8 cellular contexts compared by ENCODE assay signal in the genomic region with DNA sequence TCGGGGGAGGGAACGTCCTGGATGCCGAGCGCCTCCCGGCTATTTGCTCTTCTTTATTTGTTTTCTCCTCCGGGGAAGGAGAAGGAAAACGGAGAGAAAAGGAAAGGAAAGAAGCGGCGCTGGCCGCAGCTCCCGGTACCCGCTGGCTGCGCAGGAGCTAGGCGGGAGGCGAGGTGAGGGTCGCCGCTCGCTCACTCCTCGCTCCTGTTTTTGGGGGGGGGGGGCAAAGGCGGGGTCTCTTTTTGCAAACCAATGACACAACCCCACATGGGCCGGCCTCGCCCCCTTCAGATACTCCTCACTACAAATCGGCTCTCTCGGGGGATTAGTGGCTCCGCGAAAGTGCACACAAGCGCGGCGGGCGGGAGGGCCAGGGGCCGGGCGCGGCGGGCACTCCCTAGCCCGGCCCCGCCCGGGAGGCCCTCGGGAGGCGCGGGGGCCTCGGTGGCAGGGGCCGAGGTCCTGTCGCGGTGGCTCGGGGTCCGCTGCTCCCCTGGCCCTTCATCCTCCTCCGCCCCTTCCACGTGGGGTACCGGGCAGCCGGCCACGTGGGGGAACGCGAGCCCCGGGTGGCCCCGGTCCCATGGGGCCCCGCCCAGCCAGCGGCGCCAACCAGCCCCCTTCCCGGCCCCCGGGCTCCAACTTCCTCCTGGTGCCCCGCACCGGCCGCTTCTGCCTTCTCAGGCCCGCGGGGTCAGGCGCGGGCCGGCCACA. TPM values are rescaled to one million over a fixed set of nuclear protein-coding genes. Genes with fewer than 3 reads are reported as not detected.
DNase-seq lines count a peak whose midpoint lies in the region; ATAC-seq and TF ChIP-seq lines count a peak whose summit lies in the region.

No MANE protein-coding gene starts in this region.

- no peak overlapping the region for H3K56ac ChIP-seq in H9 (ENCODE audit: insufficient read length, low read depth, low read length)

- peak overlapping the region; percentile 40; the same call in 1 of the 2 replicates for H3K14ac ChIP-seq in H9 (ENCODE audit: insufficient read depth, low read length)

- POLR2A ChIA-PET in CD4-positive, alpha-beta T cell (lab: Charles Lee), result no interaction called here

- ATAC-seq in CD4-positive, alpha-beta T cell (ENCODE audit: poor library complexity), result no peak
- no peak for ATAC-seq in GM19351 (IDR thresholded peaks at IDR 0.05; ENCODE audit: unreplicated experiment)
- no peak for ATAC-seq in HG03175 (IDR thresholded peaks at IDR 0.05; ENCODE audit: unreplicated experiment)

- peak overlapping the region; percentile 67 for H3K4me2 ChIP-seq in H9 (ENCODE audit: insufficient read depth, insufficient read length, low read length)

- no peaks in the 10 kb centered on the region for H3K9me3 Mint-ChIP-seq in CD4-positive, alpha-beta T cell
- H3K9me3 Mint-ChIP-seq in H9, result peaks cover 0 to 2% of the 10 kb centered on the region in 2 experiments; a peak in 2 of 5 replicates

- peaks cover 45% of the 10 kb centered on the region for H3K27me3 Mint-ChIP-seq in CD4-positive, alpha-beta T cell
- H3K27me3 Mint-ChIP-seq in H9 (ENCODE audit: low read depth), result no peaks in the 10 kb centered on the region

- no peak overlapping the region for H2BK20ac ChIP-seq in H9 (ENCODE audit: low read depth, low read length, poor library complexity, severe bottlenecking)

- H4K8ac ChIP-seq in H9 (replicated peaks; ENCODE audit: insufficient read length, low read depth, low read length), result no peak overlapping the region

- H3K27ac Mint-ChIP-seq in CD4-positive, alpha-beta T cell, result no peak overlapping the region
- H3K27ac Mint-ChIP-seq in H9, result peak overlapping the region; percentile 53 to 89 (median 88); a peak in 3 of 7 replicates

- no peaks in the 10 kb centered on the region for H4K20me1 ChIP-seq in H9 (ENCODE audit: control insufficient read depth, insufficient read depth, insufficient read length)

- peak in 1 of 10 experiments; percentile 32 for DNase-seq in CD4-positive, alpha-beta T cell
- DNase-seq in H9 (peak; percentile 90), NCI-H748 treated with DMSO at 0.1 percent for 48 hours (lab: John Stamatoyannopoulos, UW) (peak; percentile 60), amniotic epithelial cell (ENCODE audit: low read depth) (peak; percentile 79), cardiac muscle cell (ENCODE audit: low read depth in 1 of 2, low spot score in 1 of 2) (peak; percentile 89 to 95), occipital lobe (lab: John Stamatoyannopoulos, UW) (peak; percentile 28)

- H3K79me2 ChIP-seq in H9 (ENCODE audit: insufficient read depth, low read length), result peaks cover 30% of the 10 kb centered on the region

- H3K36me3 Mint-ChIP-seq in CD4-positive, alpha-beta T cell (ENCODE audit: low read depth), result no peaks in the 10 kb centered on the region
- H3K36me3 Mint-ChIP-seq in H9 (ENCODE audit: insufficient read depth in 1 of 3, low read depth in 3 of 3), result peaks cover 5 to 11% (median 10%) of the 10 kb centered on the region in 3 experiments

- no peak overlapping the region for H2BK120ac ChIP-seq in H9 (ENCODE audit: low read depth, low read length, poor library complexity, severe bottlenecking)

- H3K4me1 Mint-ChIP-seq in CD4-positive, alpha-beta T cell (ENCODE audit: low read depth), result peaks cover 6% of the 10 kb centered on the region
- H3K4me1 Mint-ChIP-seq in H9, result peaks cover 26 to 31% of the 10 kb centered on the region in 2 experiments

- H3K9me3 ChIP-seq in CD4-positive, alpha-beta T cell (ENCODE audit: control insufficient read depth, low read length), result no peaks in the 10 kb centered on the region
- H3K9me3 ChIP-seq in H9 (ENCODE audit: control insufficient read depth, low read depth, low read length) (no peaks in the 10 kb centered on the region), cardiac muscle cell (ENCODE audit: low read depth) (no peaks in the 10 kb centered on the region)

- H3K36me3 ChIP-seq in cardiac muscle cell, result no peaks in the 10 kb centered on the region

- H3K4ac ChIP-seq in H9 (ENCODE audit: low read depth, low read length), result no peak overlapping the region

- H4K5ac ChIP-seq in H9 (ENCODE audit: insufficient read length, low read depth, low read length), result no peak overlapping the region

- no peak overlapping the region for H3K23ac ChIP-seq in H9 (ENCODE audit: insufficient read length, low read depth, low read length)

- H2BK5ac ChIP-seq in H9 (ENCODE audit: insufficient read length, low read length), result no peak overlapping the region

- no peaks in the 10 kb centered on the region for H3K79me1 ChIP-seq in H9 (ENCODE audit: insufficient read depth, low read depth, low read length, poor library complexity, severe bottlenecking)

- H3K4me1 ChIP-seq in H9 (ENCODE audit: insufficient read depth, low read length) (no peaks in the 10 kb centered on the region; the same call in 1 of the 2 replicates), cardiac muscle cell (ENCODE audit: low read depth) (peaks cover 27% of the 10 kb centered on the region)

- peak overlapping the region; percentile 38 for H3K9ac ChIP-seq in H9 (ENCODE audit: extremely low read depth, insufficient read length, low read length)

- H2AFZ ChIP-seq in H9 (ENCODE audit: low read length), result no peak overlapping the region

- H2BK15ac ChIP-seq in H9 (ENCODE audit: low read depth, low read length), result no peak overlapping the region

- no peak overlapping the region for H4K91ac ChIP-seq in H9 (ENCODE audit: insufficient read length, low read depth, low read length)

- no CpG with 5 or more reads among the region's 68 CpGs for WGBS in H9 (ENCODE audit: extremely low coverage, insufficient read length, low lambda C conversion rate)

- H3K27ac ChIP-seq in CD4-positive, alpha-beta T cell (ENCODE audit: low read depth, low read length), result no peak overlapping the region
- H3K27ac ChIP-seq in H9 (ENCODE audit: insufficient read length, low read depth, low read length) (no peak overlapping the region), cardiac muscle cell (peak overlapping the region; percentile 91)

- CTCF ChIA-PET in CD4-positive, alpha-beta T cell (lab: Charles Lee), result no interaction called here

- peaks cover 49% of the 10 kb centered on the region for H3K27me3 ChIP-seq in CD4-positive, alpha-beta T cell (ENCODE audit: control insufficient read depth, insufficient read depth, low read length)
- no peaks in the 10 kb centered on the region for H3K27me3 ChIP-seq in H9 (ENCODE audit: insufficient read depth, low read length)
- no peaks in the 10 kb centered on the region for H3K27me3 ChIP-seq in cardiac muscle cell

- H3K23me2 ChIP-seq in H9 (ENCODE audit: insufficient read length, low read depth, low read length, poor library complexity, severe bottlenecking), result peaks cover 12% of the 10 kb centered on the region

- H3K4me3 ChIP-seq in cardiac muscle cell, result peak overlapping the region; percentile 97

- H3T11ph ChIP-seq in H9 (ENCODE audit: low read length), result no peak overlapping the region

- H2BK12ac ChIP-seq in H9 (ENCODE audit: insufficient read length, low read depth, low read length), result no peak overlapping the region

- no peak for TF ChIP-seq CTCF in CD4-positive, alpha-beta T cell (IDR thresholded peaks at IDR 0.05)
- no peak for TF ChIP-seq CTCF in H9 (conservative IDR thresholded peaks at IDR 0.05)
- TF ChIP-seq CTCF in cardiac muscle cell (IDR thresholded peaks at IDR 0.05; ENCODE audit: low read depth, low read length), result peak; percentile 40

- H2AK5ac ChIP-seq in H9 (ENCODE audit: insufficient read length, low read length), result no peak overlapping the region

- no peak overlapping the region for H3K18ac ChIP-seq in H9 (ENCODE audit: insufficient read length, low read depth, low read length)

- intact Hi-C loops in CD4-positive, alpha-beta T cell (cut with DNase I, micrococcal nuclease), result no loop called here

- H3K4me3 Mint-ChIP-seq in CD4-positive, alpha-beta T cell, result peak overlapping the region; percentile 58
- peak overlapping the region; percentile 78 to 85 for H3K4me3 Mint-ChIP-seq in H9

RNA-seq across cellular contexts. Expression of a gene that starts 0.7 kb away (rescaled TPM):
- under 1 TPM in 1 of 2 experiments, not detected in 1; 0.17 TPM for total RNA-seq in CD4-positive, alpha-beta T cell
- total RNA-seq in H9 (2021) (212 and 218 TPM in 2 replicates), cardiac muscle cell (67.4 and 88.3 TPM in 2 replicates), occipital lobe (52.9 TPM)
- 67.8 and 74.5 TPM in 2 replicates for polyA plus RNA-seq in cardiac muscle cell

Comparison
In these comparisons a context has a peak if more than half of its experiments do, and no peak if none do; other contexts are left out.
1. RNA of a gene that starts 0.7 kb away (total RNA-seq): 212 to 218 TPM in H9, 67.4 to 88.3 TPM in cardiac muscle cell and 52.9 TPM in occipital lobe (single experiment); 0.17 TPM in CD4-positive, alpha-beta T cell; every median in the first group is over 10 times any median in the second.